Comparison of ENCODE assay signal across 5 cellular contexts in genomic region chr19:4590559-4590958, GRCh38. TPM values are rescaled to one million over a fixed set of nuclear protein-coding genes. Genes with fewer than 3 reads are reported as not detected.
"Had no signal": no experiment of that assay in that cellular context is flagged by ENCODE, and none has a peak within 500 bp of the region (broad histone marks: within the 10 kb centered on the region; RNA-seq: fewer than 3 reads in every experiment).

No MANE protein-coding gene starts in this region.

- H3K9ac ChIP-seq: GM23248 had no signal

- H3K4me3 Mint-ChIP-seq: IgD-negative memory B cell had no signal

- H3K27ac ChIP-seq: GM23248 had no signal

- H3K4me1 ChIP-seq: HAP-1 had no signal

- H3K4me1 Mint-ChIP-seq: IgD-negative memory B cell had no signal

- H3K9me3 Mint-ChIP-seq: IgD-negative memory B cell had no signal

- H2AFZ ChIP-seq: GM23248 had no signal

- H3K9me3 ChIP-seq: HAP-1 had no signal

- FAIRE-seq: HTR-8/SVneo had no signal

- DNase-seq: GM23248, GOT3 had no signal

- H3K36me3 ChIP-seq: HAP-1 had no signal

- H3K4me3 ChIP-seq: GM23248, HAP-1 had no signal

- H3K27ac Mint-ChIP-seq: IgD-negative memory B cell had no signal

RNA-seq across cellular contexts. Expression of gene SEMA6B, which starts 31.1 kb away (rescaled TPM):
- total RNA-seq: GM23248 had no signal
- polyA plus RNA-seq: GM23248, IgD-negative memory B cell had no signal

RNA-seq across cellular contexts. Expression of gene LRG1, which starts 50.7 kb away (rescaled TPM):
- total RNA-seq: GM23248 had no signal
- polyA plus RNA-seq: GM23248 had no signal

RNA-seq across cellular contexts. Expression of gene PLIN5, which starts 55.5 kb away (rescaled TPM):
- total RNA-seq: GM23248 had no signal
- polyA plus RNA-seq: GM23248, IgD-negative memory B cell had no signal
